Comparison of ENCODE assay signal across 8 cellular contexts in genomic region chr6:28867078-28867414, GRCh38. TPM values are rescaled to one million over a fixed set of nuclear protein-coding genes. Genes with fewer than 3 reads are reported as not detected.
DNase-seq lines count a peak whose midpoint lies in the region; ATAC-seq lines count a peak whose summit lies in the region.

No MANE protein-coding gene starts in this region.

- peak overlapping the region; percentile 60; the same call in 1 of the 2 replicates for H3K4me3 ChIP-seq in iPS-18c (ENCODE audit: insufficient read depth, low read depth, low read length)

- no peaks in the 10 kb centered on the region for H3K9me3 ChIP-seq in iPS-18c (ENCODE audit: control insufficient read depth, insufficient read depth, low read length)

- H3K4me3 Mint-ChIP-seq in activated naive CD4-positive, alpha-beta T cell treated with anti-CD3 and anti-CD28 coated beads for 36 hours: peak overlapping the region; percentile 79
- peak overlapping the region; percentile 73 for H3K4me3 Mint-ChIP-seq in activated naive CD8-positive, alpha-beta T cell treated with anti-CD3 and anti-CD28 coated beads for 36 hours

- DNase-seq in activated naive CD4-positive, alpha-beta T cell treated with anti-CD3 and anti-CD28 coated beads for 36 hours: peak; percentile 45
- DNase-seq in activated naive CD4-positive, alpha-beta T cell treated with Interleukin-2 at 50 U/mL for 16 hours: no peak
- DNase-seq in Kasumi-1 (lab: John Stamatoyannopoulos, UW) (peak; percentile 56 to 67), NCI-H226 (no peak)
- DNase-seq in activated naive CD8-positive, alpha-beta T cell treated with anti-CD3 and anti-CD28 coated beads for 36 hours: peak; percentile 32
- DNase-seq in stimulated activated CD8-positive, alpha-beta memory T cell treated with anti-CD3 and anti-CD28 coated beads, Interleukin-4, amount 100 ng/mL, for 48 hours: peak; percentile 43

- peaks cover 5% of the 10 kb centered on the region for H3K36me3 Mint-ChIP-seq in activated naive CD4-positive, alpha-beta T cell treated with anti-CD3 and anti-CD28 coated beads for 36 hours (ENCODE audit: low read depth)
- H3K36me3 Mint-ChIP-seq in activated naive CD8-positive, alpha-beta T cell treated with anti-CD3 and anti-CD28 coated beads for 36 hours: peaks cover 9% of the 10 kb centered on the region

- peaks cover 6% of the 10 kb centered on the region for H3K9me3 Mint-ChIP-seq in activated naive CD4-positive, alpha-beta T cell treated with anti-CD3 and anti-CD28 coated beads for 36 hours
- H3K9me3 Mint-ChIP-seq in activated naive CD8-positive, alpha-beta T cell treated with anti-CD3 and anti-CD28 coated beads for 36 hours: peaks cover 8% of the 10 kb centered on the region

- no peak for ATAC-seq in HG03521 (IDR thresholded peaks at IDR 0.05; ENCODE audit: unreplicated experiment)

- peaks cover 29% of the 10 kb centered on the region for H3K4me1 Mint-ChIP-seq in activated naive CD4-positive, alpha-beta T cell treated with anti-CD3 and anti-CD28 coated beads for 36 hours (ENCODE audit: low read depth)
- peaks cover 33% of the 10 kb centered on the region for H3K4me1 Mint-ChIP-seq in activated naive CD8-positive, alpha-beta T cell treated with anti-CD3 and anti-CD28 coated beads for 36 hours

- peak overlapping the region; percentile 94 for H3K27ac Mint-ChIP-seq in activated naive CD4-positive, alpha-beta T cell treated with anti-CD3 and anti-CD28 coated beads for 36 hours
- H3K27ac Mint-ChIP-seq in activated naive CD8-positive, alpha-beta T cell treated with anti-CD3 and anti-CD28 coated beads for 36 hours: peak overlapping the region; percentile 90

- CTCF ChIA-PET in activated naive CD4-positive, alpha-beta T cell treated with anti-CD3 and anti-CD28 coated beads for 36 hours (lab: Charles Lee): no interaction called here

- intact Hi-C loops in activated naive CD4-positive, alpha-beta T cell treated with anti-CD3 and anti-CD28 coated beads for 36 hours (cut with micrococcal nuclease): loop anchor here (5.0 to 10.0 kb wide), 3 partner anchors 602 to 1032 kb away; partner anchors contain the start of gene ZSCAN26

- H3K27me3 Mint-ChIP-seq in activated naive CD4-positive, alpha-beta T cell treated with anti-CD3 and anti-CD28 coated beads for 36 hours (ENCODE audit: low read depth): peaks cover 3% of the 10 kb centered on the region
- H3K27me3 Mint-ChIP-seq in activated naive CD8-positive, alpha-beta T cell treated with anti-CD3 and anti-CD28 coated beads for 36 hours: peaks cover 7% of the 10 kb centered on the region

RNA-seq across cellular contexts. Expression of gene TRIM27, which starts 56.7 kb away (rescaled TPM):
- total RNA-seq in activated naive CD4-positive, alpha-beta T cell treated with anti-CD3 and anti-CD28 coated beads for 36 hours: 10 to 100 TPM; 35.8 to 41.4 TPM
- total RNA-seq in activated naive CD8-positive, alpha-beta T cell treated with anti-CD3 and anti-CD28 coated beads for 36 hours: 10 to 100 TPM; 51.5 to 52.3 TPM

Comparison
In these comparisons a context has a peak if more than half of its experiments do, and no peak if none do; other contexts are left out.
1. DNase-seq: peak in activated naive CD4-positive, alpha-beta T cell treated with anti-CD3 and anti-CD28 coated beads for 36 hours (single experiment), Kasumi-1 (2 of 2), activated naive CD8-positive, alpha-beta T cell treated with anti-CD3 and anti-CD28 coated beads for 36 hours (single experiment) and stimulated activated CD8-positive, alpha-beta memory T cell treated with anti-CD3 and anti-CD28 coated beads, Interleukin-4, amount 100 ng/mL, for 48 hours (single experiment); none in activated naive CD4-positive, alpha-beta T cell treated with Interleukin-2 at 50 U/mL for 16 hours (single experiment) and NCI-H226 (single experiment).